Comparison of ENCODE assay signal across 3 cellular contexts in the genomic region with DNA sequence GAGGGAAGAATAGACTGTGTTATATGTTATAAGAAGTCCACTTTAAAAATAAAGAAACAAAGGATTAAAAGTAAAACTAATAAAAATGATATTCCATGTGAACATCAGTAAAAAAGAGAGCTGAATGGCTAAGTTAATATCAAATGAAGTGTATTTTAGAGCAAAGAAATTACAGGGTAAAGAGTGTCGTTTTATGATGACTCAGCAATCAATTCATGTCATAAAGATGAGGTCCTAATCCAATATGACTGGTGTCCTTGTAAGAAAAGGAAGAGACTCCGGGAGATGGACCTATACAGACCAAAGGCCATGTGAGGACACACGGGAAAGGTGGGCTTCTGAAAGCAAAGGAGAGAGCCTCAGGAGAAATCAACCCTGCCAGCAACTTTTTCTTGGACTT.
TF ChIP-seq lines count a peak whose summit lies in the region.

No MANE protein-coding gene starts in this region.

TF ChIP-seq in A549, 52 proteins besides CTCF, POLR2A, EP300 and RAD21:
- no peak for TF ChIP-seq RCOR1 (IDR thresholded peaks at IDR 0.05; ENCODE audit: low read depth, low read length)
- peak; percentile 97 for TF ChIP-seq MAFK (IDR thresholded peaks at IDR 0.05; ENCODE audit: partially characterized antibody)
- TF ChIP-seq PHF8 (IDR thresholded peaks at IDR 0.05; ENCODE audit: borderline replicate concordance, low read depth) = no peak

TF ChIP-seq in IMR-90, 13 proteins besides CTCF, POLR2A, EP300 and RAD21:
- TF ChIP-seq MAFK (IDR thresholded peaks at IDR 0.05; ENCODE audit: low read depth, low read length) = peak; percentile 98
- no peak for TF ChIP-seq FOS (IDR thresholded peaks at IDR 0.05; ENCODE audit: low read depth, low read length)

TF ChIP-seq in H1, 55 proteins besides CTCF, POLR2A, EP300 and RAD21:
- TF ChIP-seq CHD1 (IDR thresholded peaks at IDR 0.05; ENCODE audit: low read depth, low read length) (no peak), CTBP2 (IDR thresholded peaks at IDR 0.05; ENCODE audit: borderline replicate concordance, insufficient read depth, insufficient read length, low read length) (no peak), TCF12 (IDR thresholded peaks at IDR 0.05; ENCODE audit: low read depth, low read length) (no peak), EGR1 (IDR thresholded peaks at IDR 0.05; ENCODE audit: borderline replicate concordance, low read depth, low read length) (no peak), CBX8 (IDR thresholded peaks at IDR 0.05; ENCODE audit: borderline replicate concordance, low read depth, low read length) (no peak), MAFK (IDR thresholded peaks at IDR 0.05; ENCODE audit: low read depth, low read length) (peak; percentile 93), KDM5A (IDR thresholded peaks at IDR 0.05; ENCODE audit: low read length) (no peak), BRCA1 (IDR thresholded peaks at IDR 0.05; ENCODE audit: low read depth, low read length) (no peak)
